In the genomic region with DNA sequence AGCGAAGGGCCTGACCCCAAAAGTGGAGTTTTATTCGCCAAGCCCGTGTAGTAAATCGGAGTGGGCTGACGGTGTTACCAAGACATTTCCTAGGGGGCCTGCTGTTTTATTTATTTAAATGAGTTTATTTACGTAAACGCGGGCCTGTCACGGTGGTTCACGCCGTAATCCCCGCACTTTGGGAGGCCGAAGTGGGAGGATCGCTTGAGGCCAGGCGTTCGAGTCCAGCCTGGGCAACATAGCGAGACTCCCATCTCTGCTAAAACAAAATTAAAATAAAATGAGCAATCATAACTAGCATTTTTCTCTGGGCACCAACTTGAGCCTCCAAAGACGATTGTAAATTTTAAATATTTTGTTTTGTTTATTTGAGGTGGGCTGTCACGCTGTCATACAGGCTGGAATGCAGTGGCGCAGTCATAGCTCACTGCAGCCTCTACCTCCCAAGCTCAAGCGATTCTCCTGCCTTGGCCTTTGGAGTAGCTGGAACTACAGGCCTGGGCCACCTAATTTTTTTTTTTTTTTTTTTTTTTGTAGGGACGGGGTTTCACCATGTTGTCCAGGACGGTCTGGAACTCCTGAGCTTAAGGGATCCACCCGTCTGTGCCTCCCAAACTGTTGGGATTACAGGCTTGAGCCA, we compare ENCODE assay signal across 8 cellular contexts. TPM values are rescaled to one million over a fixed set of nuclear protein-coding genes. Genes with fewer than 3 reads are reported as not detected.
DNase-seq lines count a peak whose midpoint lies in the region; ATAC-seq and TF ChIP-seq lines count a peak whose summit lies in the region.

No MANE protein-coding gene starts in this region.

- no peak for TF ChIP-seq CTCF in esophagus muscularis mucosa (IDR thresholded peaks at IDR 0.05)

- H2AK5ac ChIP-seq in trophoblast cell (ENCODE audit: low read length), result no peak overlapping the region

- H3K79me1 ChIP-seq in trophoblast cell (ENCODE audit: low read length), result peaks cover 15% of the 10 kb centered on the region

- H3K4me1 ChIP-seq in ES-I3 (ENCODE audit: insufficient read depth, low read length) (peaks cover 12% of the 10 kb centered on the region), SJSA1 (replicated peaks) (peaks cover 47% of the 10 kb centered on the region), esophagus muscularis mucosa (peaks cover 34 to 69% (median 57%) of the 10 kb centered on the region in 4 donors), trophoblast cell (ENCODE audit: control insufficient read depth in 1 of 2, insufficient read depth in 2 of 2, low read length in 2 of 2) (peaks cover 6 to 7% of the 10 kb centered on the region in 2 experiments)

- H2BK12ac ChIP-seq in trophoblast cell (ENCODE audit: low read length), result no peak overlapping the region

- peaks cover 17% of the 10 kb centered on the region for H3K79me2 ChIP-seq in trophoblast cell (ENCODE audit: control insufficient read depth, insufficient read depth, low read length, poor library complexity)

- no peaks in the 10 kb centered on the region for H3K27me3 ChIP-seq in SJSA1 (replicated peaks)
- H3K27me3 ChIP-seq in esophagus muscularis mucosa, result no peaks in the 10 kb centered on the region
- H3K27me3 ChIP-seq in trophoblast cell (ENCODE audit: insufficient read depth, low read length), result no peaks in the 10 kb centered on the region

- peak overlapping the region; percentile 93 for H3K4ac ChIP-seq in trophoblast cell (ENCODE audit: low read depth, low read length)

- no peak for TF ChIP-seq POLR2A in esophagus muscularis mucosa (IDR thresholded peaks at IDR 0.05; ENCODE audit: low read depth)

- H3K23ac ChIP-seq in trophoblast cell (ENCODE audit: low read length), result no peak overlapping the region

- H2AFZ ChIP-seq in trophoblast cell (ENCODE audit: insufficient read depth, low read length, poor library complexity), result peak overlapping the region; percentile 65

- H3K18ac ChIP-seq in trophoblast cell (ENCODE audit: low read length), result peak overlapping the region; percentile 95

- H3K4me2 ChIP-seq in trophoblast cell (ENCODE audit: low read length), result peak overlapping the region; percentile 78

- no peak for ATAC-seq in HG02884 (IDR thresholded peaks at IDR 0.05; ENCODE audit: unreplicated experiment)

- H3K9me3 ChIP-seq in ES-I3 (ENCODE audit: control insufficient read depth, insufficient read depth, low read length) (no peaks in the 10 kb centered on the region), SJSA1 (replicated peaks) (no peaks in the 10 kb centered on the region), esophagus muscularis mucosa (no peaks in the 10 kb centered on the region), trophoblast cell (ENCODE audit: insufficient read depth, low read depth, low read length) (no peaks in the 10 kb centered on the region)

- peak overlapping the region; percentile 99 for H3K9ac ChIP-seq in ES-I3 (ENCODE audit: low read depth, low read length)
- H3K9ac ChIP-seq in trophoblast cell (ENCODE audit: low read length), result peak overlapping the region; percentile 98

- peaks cover 32% of the 10 kb centered on the region for H3K36me3 ChIP-seq in ES-I3 (ENCODE audit: insufficient read depth, low read length)
- peaks cover 77% of the 10 kb centered on the region for H3K36me3 ChIP-seq in SJSA1
- H3K36me3 ChIP-seq in esophagus muscularis mucosa, result peaks cover 39 to 69% (median 49%) of the 10 kb centered on the region in 4 donors
- H3K36me3 ChIP-seq in trophoblast cell (ENCODE audit: control insufficient read depth in 1 of 2, insufficient read depth in 2 of 2, low read length in 2 of 2), result peaks cover 18 to 40% of the 10 kb centered on the region in 2 experiments

- DNase-seq in SJSA1 (ENCODE audit: low read depth in 1 of 2, low spot score in 2 of 2), result peak; percentile 69 to 72
- no peak for DNase-seq in esophagus muscularis mucosa (ENCODE audit: extremely low spot score)
- DNase-seq in trophoblast cell, result peak; percentile 6 to 54
- no peak for DNase-seq in midbrain (lab: John Stamatoyannopoulos, UW)
- no peak for DNase-seq in NCI-H1417 treated with DMSO at 0.1 percent for 48 hours (lab: John Stamatoyannopoulos, UW)
- no peak for DNase-seq in NCI-H2171 (lab: John Stamatoyannopoulos, UW)

- 42% methylated on average over 19 of the region's 24 CpGs for WGBS in esophagus muscularis mucosa
- no CpG with 5 or more reads among the region's 24 CpGs for WGBS in trophoblast cell (ENCODE audit: extremely low coverage, insufficient coverage, insufficient read length)

- peak overlapping the region; percentile 87 for H4K8ac ChIP-seq in trophoblast cell (ENCODE audit: low read depth, low read length)

- intact Hi-C loops in esophagus muscularis mucosa (cut with DNase I), result loop anchor here (5.0 kb wide), 1 partner anchor 58 kb away; a partner anchor contains a TSS

- H3K14ac ChIP-seq in trophoblast cell (ENCODE audit: low read length), result peak overlapping the region; percentile 94

- H3K4me3 ChIP-seq in SJSA1 (peak overlapping the region; percentile 64), esophagus muscularis mucosa (peak overlapping the region; percentile 72 to 97 (median 96)), trophoblast cell (ENCODE audit: low read depth, low read length) (peak overlapping the region; percentile 96)

- peak overlapping the region; percentile 93 for H4K91ac ChIP-seq in trophoblast cell (ENCODE audit: low read depth, low read length)

- TF ChIP-seq EP300 in esophagus muscularis mucosa (IDR thresholded peaks at IDR 0.05), result no peak

- peak overlapping the region; percentile 95 for H2BK120ac ChIP-seq in trophoblast cell (ENCODE audit: insufficient read depth, low read length, poor library complexity)

- H3K27ac ChIP-seq in SJSA1 (peak overlapping the region; percentile 98), esophagus muscularis mucosa (replicated peaks in 1 of 4) (peak overlapping the region; percentile 97 to 98 (median 98)), trophoblast cell (ENCODE audit: low read depth, low read length) (peak overlapping the region; percentile 89)

- peak overlapping the region; percentile 86 for H4K12ac ChIP-seq in trophoblast cell (ENCODE audit: low read depth, low read length)

- H2BK5ac ChIP-seq in trophoblast cell (ENCODE audit: low read depth, low read length, poor library complexity), result peak overlapping the region; percentile 94

RNA-seq across cellular contexts. Expression of a gene that starts 1.0 kb away (rescaled TPM):
- 107 and 109 TPM in 2 replicates for total RNA-seq in SJSA1 (2014; rRNA removed; shearing (Covaris generic))
- 100 to 1,000 TPM in 3 of 4 donors, 10 to 100 TPM in 1; 92.3 to 140 (median 112) TPM for total RNA-seq in esophagus muscularis mucosa
- polyA plus RNA-seq in trophoblast cell (2013), result 38.5 and 40.3 TPM in 2 replicates

RNA-seq across cellular contexts. Expression of a gene that starts 7.5 kb away (rescaled TPM):
- total RNA-seq in SJSA1 (2014; rRNA removed; shearing (Covaris generic)), result 6.8 and 7.9 TPM in 2 replicates
- total RNA-seq in esophagus muscularis mucosa, result 1 to 10 TPM; 2.1 to 3.8 (median 3.3) TPM
- 4.3 and 4.6 TPM in 2 replicates for polyA plus RNA-seq in trophoblast cell (2013)

RNA-seq across cellular contexts. Expression of a gene that starts 38.7 kb away (rescaled TPM):
- total RNA-seq in SJSA1 (2014; rRNA removed; shearing (Covaris generic)), result 0.41 and 1.1 TPM in 2 replicates
- under 1 TPM in 2 of 4 donors, not detected in 2; 0.32 to 0.57 TPM for total RNA-seq in esophagus muscularis mucosa
- polyA plus RNA-seq in trophoblast cell (2013), result 0.51 and 0.74 TPM in 2 replicates

RNA-seq across cellular contexts. Expression of a gene that starts 54.9 kb away (rescaled TPM):
- 10.2 and 16.1 TPM in 2 replicates for total RNA-seq in SJSA1 (2014; rRNA removed; shearing (Covaris generic))
- 10 to 100 TPM in 2 of 4 donors, 1 to 10 TPM in 2; 9.6 to 11.2 (median 10.5) TPM for total RNA-seq in esophagus muscularis mucosa
- polyA plus RNA-seq in trophoblast cell (2013), result 7.8 and 8.4 TPM in 2 replicates

RNA-seq across cellular contexts. Expression of a gene that starts 57.4 kb away (rescaled TPM):
- 26.9 and 28.3 TPM in 2 replicates for total RNA-seq in SJSA1 (2014; rRNA removed; shearing (Covaris generic))
- total RNA-seq in esophagus muscularis mucosa, result 10 to 100 TPM; 12.1 to 17.1 (median 14.2) TPM
- 7.6 and 8.2 TPM in 2 replicates for polyA plus RNA-seq in trophoblast cell (2013)

Comparison
In these comparisons a context has a peak if more than half of its experiments do, and no peak if none do; other contexts are left out.
1. DNase-seq: peak in SJSA1 (2 of 2) and trophoblast cell (2 of 2); none in esophagus muscularis mucosa (single experiment), midbrain (single experiment), NCI-H1417 treated with DMSO at 0.1 percent for 48 hours (single experiment) and NCI-H2171 (single experiment).
2. Peak in every context shown above with its lines, with median percentiles within 50 percentile points of each other: H3K27ac ChIP-seq and H3K4me3 ChIP-seq.